In the genomic region with DNA sequence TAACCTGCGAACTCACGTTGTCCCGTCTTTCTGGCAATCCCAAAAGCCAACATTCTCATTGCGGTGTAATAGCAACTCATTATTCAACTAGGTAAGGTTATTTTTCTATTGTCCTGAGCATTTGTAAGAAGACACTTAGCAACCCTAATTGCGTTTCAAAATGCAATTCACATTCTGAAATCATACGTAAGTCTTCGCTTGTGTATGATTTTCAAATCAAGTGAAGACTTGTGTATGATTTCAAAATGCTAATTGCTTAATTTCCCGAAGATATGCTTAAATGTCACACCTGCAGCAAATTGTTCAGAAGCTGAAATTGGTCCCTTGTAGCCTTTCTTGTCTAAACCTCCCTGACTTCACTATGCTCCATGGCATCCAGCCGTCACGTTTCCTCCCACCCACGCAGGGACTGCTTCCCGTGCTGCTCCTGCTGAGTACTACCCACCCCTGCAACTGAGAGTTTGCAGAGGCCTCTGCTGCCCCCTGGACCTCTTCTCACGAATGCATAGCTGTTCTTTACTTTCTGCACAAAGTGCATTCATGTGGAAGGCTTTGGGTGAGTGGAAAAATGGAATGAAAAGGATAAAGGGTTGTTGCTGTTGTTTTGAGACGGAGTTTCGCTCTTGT, we compare ENCODE assay signal across 15 cellular contexts. TPM values are rescaled to one million over a fixed set of nuclear protein-coding genes. Genes with fewer than 3 reads are reported as not detected.
A peak's percentile ranks its signal among the peaks of the same experiment; 100 is the strongest.
DNase-seq lines count a peak whose midpoint lies in the region; ATAC-seq, FAIRE-seq and TF ChIP-seq lines count a peak whose summit lies in the region.
"Had no signal": no experiment of that assay in that cellular context is flagged by ENCODE, and none has a peak within 500 bp of the region (broad histone marks: within the 10 kb centered on the region; RNA-seq: fewer than 3 reads in every experiment).

No MANE protein-coding gene starts in this region.

- peak; percentile 49 for ATAC-seq in HepG2
- no peak for ATAC-seq in right lobe of liver
- ATAC-seq in activated naive CD4-positive, alpha-beta T cell treated with anti-CD3 and anti-CD28 coated beads, Interleukin-2, amount 50 U/mL, for 72 hours, result no peak

- in situ Hi-C loops in HepG2 (cut with HindIII; ENCODE audit: extremely low pct_ligation_motif_present, low pct_unique_long_range_greater_than_20kb), result no loop called here

- TF ChIP-seq POLR2A in HepG2 (IDR thresholded peaks at IDR 0.05; ENCODE audit: insufficient read depth in 1 of 2, low read depth in 2 of 2, low read length in 2 of 2), result no peak
- no peak for TF ChIP-seq POLR2A in right lobe of liver (IDR thresholded peaks at IDR 0.05)

- H3K9me3 ChIP-seq in HepG2 (ENCODE audit: low read length), result no peaks in the 10 kb centered on the region
- H3K9me3 ChIP-seq in right lobe of liver, result no peaks in the 10 kb centered on the region

- H2AFZ ChIP-seq in HepG2 (ENCODE audit: low read length), result no peak overlapping the region

- no peaks in the 10 kb centered on the region for H3K36me3 Mint-ChIP-seq in activated naive CD4-positive, alpha-beta T cell treated with anti-CD3 and anti-CD28 coated beads, Interleukin-2, amount 50 U/mL, for 72 hours

- H4K20me1 ChIP-seq in HepG2 (ENCODE audit: insufficient read depth, low read length), result no peaks in the 10 kb centered on the region

- POLR2A ChIA-PET in HepG2 (lab: Yijun Ruan, JAX), result no interaction called here

- no peak overlapping the region for H3K4me3 ChIP-seq in HepG2 (replicated peaks in 1 of 3; ENCODE audit: insufficient read depth in 1 of 3, low read depth in 2 of 3, low read length in 3 of 3)
- no peak overlapping the region for H3K4me3 ChIP-seq in right lobe of liver
- H3K4me3 ChIP-seq in foreskin fibroblast (ENCODE audit: low read depth in 1 of 2, low read length in 2 of 2), result no peak overlapping the region

- WGBS in HepG2 (ENCODE audit: low lambda C conversion rate), result 44% methylated on average over 15 of the region's 15 CpGs
- WGBS in right lobe of liver (ENCODE audit: insufficient coverage, low coverage, low lambda C conversion rate, missing lambda C conversion rate), result 52% methylated on average over 15 of the region's 15 CpGs

- H3K4me1 ChIP-seq in HepG2 (ENCODE audit: insufficient read depth, low read length) (peaks cover 33% of the 10 kb centered on the region), right lobe of liver (no peaks in the 10 kb centered on the region)

- H3K4me2 ChIP-seq in HepG2 (ENCODE audit: low read depth, low read length), result no peak overlapping the region

- no peaks in the 10 kb centered on the region for H3K9me3 Mint-ChIP-seq in activated naive CD4-positive, alpha-beta T cell treated with anti-CD3 and anti-CD28 coated beads, Interleukin-2, amount 50 U/mL, for 72 hours

- H3K9ac ChIP-seq in HepG2 (ENCODE audit: insufficient read depth, low read depth, low read length), result no peak overlapping the region

- H3K27me3 ChIP-seq in HepG2 (ENCODE audit: control insufficient read depth in 1 of 2, insufficient read depth in 2 of 2, low read length in 2 of 2) (no peaks in the 10 kb centered on the region), right lobe of liver (no peaks in the 10 kb centered on the region)

- no peak for FAIRE-seq in HepG2 (lab: Jason Lieb, UNC)
- no peak for FAIRE-seq in GM19239 (lab: Jason Lieb, UNC)
- FAIRE-seq: small intestine had no signal

- no TSS peak for BruUV-seq in HepG2 (replicated peaks; lab: Mats Ljungman, UMichigan)

- TF ChIP-seq CTCF in HepG2 (CRISPR knock-in tag; IDR thresholded peaks at IDR 0.05) (peak; percentile 59), right lobe of liver (IDR thresholded peaks at IDR 0.05) (no peak), foreskin fibroblast (IDR thresholded peaks at IDR 0.05; ENCODE audit: low read depth, low read length) (peak; percentile 14)

- DNase-seq in HepG2 (ENCODE audit: low spot score), result peak; percentile 14
- no peak for DNase-seq in right lobe of liver
- DNase-seq in UCSD-AML1 (lab: John Stamatoyannopoulos, UW; ENCODE audit: unreplicated experiment), result peak; percentile 32
- DNase-seq in foreskin fibroblast, result peak in 1 of 2 donors; percentile 42
- no peak for DNase-seq in activated naive CD4-positive, alpha-beta T cell treated with anti-CD3 and anti-CD28 coated beads, Interleukin-2, amount 50 U/mL, for 72 hours (ENCODE audit: low spot score in 2 of 2)
- no peak for DNase-seq in GM19239 (ENCODE audit: insufficient read length, low spot score)
- DNase-seq in GOT3 (lab: John Stamatoyannopoulos, UW), result no peak
- DNase-seq in AG08396 (ENCODE audit: low spot score), result no peak
- DNase-seq: activated CD4-positive, alpha-beta T cell treated with anti-CD3 and anti-CD28 coated beads for 1 hour; activated T-cell treated with anti-CD3 and anti-CD28 coated beads, Interleukin-2, amount 50 U/mL, for 48 hours; aorta; NCI-H510A treated with DMSO at 0.1 percent for 48 hours; SHP77; small intestine had no signal

- TF ChIP-seq RAD21 in HepG2 (CRISPR knock-in tag; IDR thresholded peaks at IDR 0.05), result peak; percentile 25; the same call in 1 of the 2 replicates

- H3K27ac Mint-ChIP-seq in activated naive CD4-positive, alpha-beta T cell treated with anti-CD3 and anti-CD28 coated beads, Interleukin-2, amount 50 U/mL, for 72 hours, result no peak overlapping the region

- H3K36me3 ChIP-seq in HepG2 (replicated peaks in 1 of 2; ENCODE audit: control insufficient read depth in 1 of 2, insufficient read depth in 2 of 2, low read length in 2 of 2) (no peaks in the 10 kb centered on the region), right lobe of liver (no peaks in the 10 kb centered on the region)

- TF ChIP-seq EP300 in HepG2 (IDR thresholded peaks at IDR 0.05; ENCODE audit: low read depth in 2 of 2, low read length in 2 of 2) (no peak), HepG2 (CRISPR knock-in tag; IDR thresholded peaks at IDR 0.05; ENCODE audit: borderline replicate concordance) (no peak)

- CTCF ChIA-PET in HepG2 (lab: Yijun Ruan, JAX; ENCODE audit: low intra/inter-chr PET ratio, low total read pairs), result no interaction called here

- no peak overlapping the region for H3K27ac ChIP-seq in HepG2 (ENCODE audit: extremely low read length, insufficient read depth, low read length)
- no peak overlapping the region for H3K27ac ChIP-seq in right lobe of liver

- H3K79me2 ChIP-seq in HepG2 (ENCODE audit: insufficient read depth, low read length), result no peaks in the 10 kb centered on the region

- intact Hi-C loops in HepG2 (cut with micrococcal nuclease; ENCODE audit: unreplicated experiment), result loop anchor here (5.0 kb wide), 1 partner anchor 34 kb away; no protein-coding TSS in a partner anchor
- intact Hi-C loops in right lobe of liver (cut with DNase I), result no loop called here

RNA-seq across cellular contexts. Expression of gene CLDN24, which starts 40.8 kb away (rescaled TPM):
- total RNA-seq in HepG2 (2016; rRNA removed; fragmentation: Illumina TruSeq; extraction: Trizol) (not detected in 2 replicates), right lobe of liver (not detected)
- not detected in 2 replicates for total RNA-seq in HepG2 (2016; cell fraction: cytosol; rRNA removed; fragmentation: Illumina TruSeq; extraction: Trizol; ENCODE audit: low read depth)
- not detected in 2 replicates for total RNA-seq in HepG2 (2016; cell fraction: insoluble cytoplasmic fraction; rRNA removed; fragmentation: Illumina TruSeq; extraction: Trizol)
- not detected in 2 replicates for total RNA-seq in HepG2 (2016; cell fraction: membrane; rRNA removed; fragmentation: Illumina TruSeq; extraction: Trizol)
- total RNA-seq in HepG2 (2016; cell fraction: nucleus; rRNA removed; fragmentation: Illumina TruSeq; extraction: Trizol), result not detected in 2 replicates
- not detected in 2 replicates for polyA plus RNA-seq in HepG2 (2011; rRNA removed)
- polyA plus RNA-seq in HepG2 (2011; cell fraction: cytosol; rRNA removed), result not detected in 2 replicates
- polyA plus RNA-seq in HepG2 (2011; cell fraction: nucleus; rRNA removed), result not detected in 2 replicates
- polyA plus RNA-seq in HepG2 (2012), result not detected in 2 replicates
- not detected in 2 replicates for polyA plus RNA-seq in HepG2 (2016; cell fraction: cytosol; fragmentation: Illumina TruSeq; extraction: Trizol; ENCODE audit: low read depth)
- polyA plus RNA-seq in HepG2 (2016; cell fraction: insoluble cytoplasmic fraction; fragmentation: Illumina TruSeq; extraction: Trizol; ENCODE audit: low read depth), result not detected in 2 replicates
- polyA plus RNA-seq in HepG2 (2016; cell fraction: membrane; fragmentation: Illumina TruSeq; extraction: Trizol; ENCODE audit: low read depth), result not detected in 2 replicates
- polyA plus RNA-seq in HepG2 (2016; cell fraction: nucleus; fragmentation: Illumina TruSeq; extraction: Trizol; ENCODE audit: insufficient read depth, low read depth), result not detected in 2 replicates
- not detected in 2 replicates for polyA minus RNA-seq in HepG2 (2011; rRNA and poly(A)+ RNA removed; ENCODE audit: low replicate concordance)
- not detected in 2 replicates for polyA minus RNA-seq in HepG2 (2011; cell fraction: cytosol; rRNA and poly(A)+ RNA removed)
- polyA minus RNA-seq in HepG2 (2011; cell fraction: nucleus; rRNA and poly(A)+ RNA removed), result not detected in 2 replicates
- total RNA-seq in activated naive CD4-positive, alpha-beta T cell treated with anti-CD3 and anti-CD28 coated beads, Interleukin-2, amount 50 U/mL, for 72 hours, result not detected
- total RNA-seq: aorta had no signal
- polyA plus RNA-seq: aorta, small intestine, thymus had no signal

RNA-seq across cellular contexts. Expression of gene CLDN22, which starts 43.0 kb away (rescaled TPM):
- total RNA-seq in HepG2 (2016; rRNA removed; fragmentation: Illumina TruSeq; extraction: Trizol) (not detected in 2 replicates), right lobe of liver (not detected)
- total RNA-seq in HepG2 (2016; cell fraction: cytosol; rRNA removed; fragmentation: Illumina TruSeq; extraction: Trizol; ENCODE audit: low read depth), result not detected in 2 replicates
- not detected in 2 replicates for total RNA-seq in HepG2 (2016; cell fraction: insoluble cytoplasmic fraction; rRNA removed; fragmentation: Illumina TruSeq; extraction: Trizol)
- total RNA-seq in HepG2 (2016; cell fraction: membrane; rRNA removed; fragmentation: Illumina TruSeq; extraction: Trizol), result not detected in 2 replicates
- total RNA-seq in HepG2 (2016; cell fraction: nucleus; rRNA removed; fragmentation: Illumina TruSeq; extraction: Trizol), result not detected in 2 replicates
- polyA plus RNA-seq in HepG2 (2011; rRNA removed), result 0.07 TPM in 1 of 2 replicates, not detected in the other
- 0.03 TPM in 1 of 2 replicates, not detected in the other for polyA plus RNA-seq in HepG2 (2011; cell fraction: cytosol; rRNA removed)
- not detected in 2 replicates for polyA plus RNA-seq in HepG2 (2011; cell fraction: nucleus; rRNA removed)
- 0.90 and 1.0 TPM in 2 replicates for polyA plus RNA-seq in HepG2 (2012)
- not detected in 2 replicates for polyA plus RNA-seq in HepG2 (2016; cell fraction: cytosol; fragmentation: Illumina TruSeq; extraction: Trizol; ENCODE audit: low read depth)
- polyA plus RNA-seq in HepG2 (2016; cell fraction: insoluble cytoplasmic fraction; fragmentation: Illumina TruSeq; extraction: Trizol; ENCODE audit: low read depth), result not detected in 2 replicates
- polyA plus RNA-seq in HepG2 (2016; cell fraction: membrane; fragmentation: Illumina TruSeq; extraction: Trizol; ENCODE audit: low read depth), result not detected in 2 replicates
- not detected in 2 replicates for polyA plus RNA-seq in HepG2 (2016; cell fraction: nucleus; fragmentation: Illumina TruSeq; extraction: Trizol; ENCODE audit: insufficient read depth, low read depth)
- polyA minus RNA-seq in HepG2 (2011; rRNA and poly(A)+ RNA removed; ENCODE audit: low replicate concordance), result not detected in 2 replicates
- not detected in 2 replicates for polyA minus RNA-seq in HepG2 (2011; cell fraction: cytosol; rRNA and poly(A)+ RNA removed)
- polyA minus RNA-seq in HepG2 (2011; cell fraction: nucleus; rRNA and poly(A)+ RNA removed), result 0.13 TPM in 1 of 2 replicates, not detected in the other
- total RNA-seq in activated naive CD4-positive, alpha-beta T cell treated with anti-CD3 and anti-CD28 coated beads, Interleukin-2, amount 50 U/mL, for 72 hours, result not detected
- total RNA-seq: aorta had no signal
- polyA plus RNA-seq: aorta had no signal

Comparison
In these comparisons a context has a peak if more than half of its experiments do, and no peak if none do; other contexts are left out.
1. DNase-seq: peak in HepG2 (single experiment) and UCSD-AML1 (single experiment); none in right lobe of liver (0 of 3), activated naive CD4-positive, alpha-beta T cell treated with anti-CD3 and anti-CD28 coated beads, Interleukin-2, amount 50 U/mL, for 72 hours (0 of 2), GM19239 (single experiment), GOT3 (single experiment) and AG08396 (single experiment).
2. CTCF ChIP-seq: peak in HepG2 (single experiment) and foreskin fibroblast (single experiment); none in right lobe of liver (0 of 4).